ENCODE assay signal across 31 cellular contexts in the genomic region with DNA sequence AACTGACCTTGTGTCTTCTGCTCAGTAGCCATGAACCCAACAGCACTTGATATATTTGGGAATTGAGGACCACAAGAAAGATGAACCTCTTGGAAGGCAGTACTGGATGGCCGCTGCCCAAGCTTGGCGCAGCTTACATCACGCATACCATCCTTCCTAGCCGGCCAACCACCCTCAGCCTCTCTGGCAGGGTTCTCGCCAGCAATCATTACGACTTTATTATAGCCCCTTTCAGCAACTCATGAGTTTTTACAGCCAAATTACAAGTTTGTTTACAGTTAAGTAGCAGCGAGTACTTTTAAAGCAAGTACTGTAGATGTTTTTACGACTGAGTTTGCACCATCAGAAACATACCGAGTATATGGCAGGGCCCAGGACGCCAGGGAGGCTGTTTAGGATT.
"Had no signal": no experiment of that assay in that cellular context is flagged by ENCODE, and none has a peak within 500 bp of the region (broad histone marks: within the 10 kb centered on the region; RNA-seq: fewer than 3 reads in every experiment).

No MANE protein-coding gene starts in this region.

- ATAC-seq: activated naive CD4-positive, alpha-beta T cell treated with anti-CD3 and anti-CD28 coated beads, Interleukin-2, amount 50 U/mL, for 72 hours; activated T-cell treated with anti-CD3 and anti-CD28 coated beads, Interleukin-2, amount 50 U/mL, for 72 hours; WTC11 had no signal

- H3K36me3 ChIP-seq: ascending aorta, breast epithelium, cardiac muscle cell, colonic mucosa, esophagus squamous epithelium had no signal

- FAIRE-seq: endometrium, endothelial cell of umbilical vein, frontal cortex had no signal

- H3K27me3 Mint-ChIP-seq: activated CD4-positive, alpha-beta memory T cell treated with anti-CD3 and anti-CD28 coated beads, Interleukin-2, amount 10 ng/mL, durations not matched to agents 7 days and 5 days; activated CD4-positive, alpha-beta T cell treated with anti-CD3 and anti-CD28 coated beads, Interleukin-2, amount 10 ng/mL, durations not matched to agents 7 days and 5 days; activated naive CD4-positive, alpha-beta T cell treated with anti-CD3 and anti-CD28 coated beads, Interleukin-2, amount 10 ng/mL, durations not matched to agents 7 days and 5 days; activated naive CD8-positive, alpha-beta T cell treated with anti-CD3 and anti-CD28 coated beads, Interleukin-2, amount 10 ng/mL, durations not matched to agents 7 days and 5 days; activated T-cell treated with anti-CD3 and anti-CD28 coated beads, Interleukin-2, amount 50 U/mL, for 24 hours; brain had no signal

- H3K36me3 Mint-ChIP-seq: activated naive CD4-positive, alpha-beta T cell treated with anti-CD3 and anti-CD28 coated beads, Interleukin-2, amount 10 ng/mL, durations not matched to agents 7 days and 5 days; activated naive CD4-positive, alpha-beta T cell treated with anti-CD3 and anti-CD28 coated beads, Interleukin-2, amount 50 U/mL, for 72 hours; activated naive CD8-positive, alpha-beta T cell treated with anti-CD3 and anti-CD28 coated beads, Interleukin-2, amount 10 ng/mL, durations not matched to agents 7 days and 5 days; brain; WTC11 had no signal

- H3K27ac Mint-ChIP-seq: activated CD4-positive, alpha-beta memory T cell treated with anti-CD3 and anti-CD28 coated beads, Interleukin-2, amount 10 ng/mL, durations not matched to agents 7 days and 5 days; activated CD4-positive, alpha-beta T cell treated with anti-CD3 and anti-CD28 coated beads, Interleukin-2, amount 10 ng/mL, durations not matched to agents 7 days and 5 days; activated naive CD4-positive, alpha-beta T cell treated with anti-CD3 and anti-CD28 coated beads, Interleukin-2, amount 10 ng/mL, durations not matched to agents 7 days and 5 days; activated naive CD4-positive, alpha-beta T cell treated with anti-CD3 and anti-CD28 coated beads, Interleukin-2, amount 50 U/mL, for 72 hours; activated naive CD8-positive, alpha-beta T cell treated with anti-CD3 and anti-CD28 coated beads, Interleukin-2, amount 10 ng/mL, durations not matched to agents 7 days and 5 days; activated T-cell treated with anti-CD3 and anti-CD28 coated beads, Interleukin-2, amount 50 U/mL, for 24 hours; activated T-cell treated with anti-CD3 and anti-CD28 coated beads, Interleukin-2, amount 50 U/mL, for 72 hours; brain; WTC11 had no signal

- DNase-seq: activated CD4-positive, alpha-beta memory T cell treated with anti-CD3 and anti-CD28 coated beads, Interleukin-2, amount 10 ng/mL, durations not matched to agents 7 days and 5 days; activated CD4-positive, alpha-beta T cell treated with anti-CD3 and anti-CD28 coated beads for 1 hour; activated CD4-positive, alpha-beta T cell treated with anti-CD3 and anti-CD28 coated beads for 4 hours; activated CD4-positive, alpha-beta T cell treated with anti-CD3 and anti-CD28 coated beads, Interleukin-2, amount 10 ng/mL, durations not matched to agents 7 days and 5 days; activated CD4-positive, alpha-beta T cell treated with anti-CD3 and anti-CD28 coated beads, Interleukin-2, amount 50 U/mL, for 4 hours; activated CD8-positive, alpha-beta memory T cell treated with anti-CD3 and anti-CD28 coated beads, Interleukin-2, amount 50 U/mL, for 48 hours; activated gamma-delta T cell; activated naive CD4-positive, alpha-beta T cell; activated naive CD4-positive, alpha-beta T cell treated with anti-CD3 and anti-CD28 coated beads, Interleukin-2, amount 10 ng/mL, durations not matched to agents 7 days and 5 days; activated naive CD8-positive, alpha-beta T cell treated with anti-CD3 and anti-CD28 coated beads, Interleukin-2, amount 10 ng/mL, durations not matched to agents 7 days and 5 days; activated T-cell treated with anti-CD3 and anti-CD28 coated beads for 4 hours; activated T-cell treated with anti-CD3 and anti-CD28 coated beads, Interleukin-2, amount 50 U/mL, for 24 hours; activated T-cell treated with anti-CD3 and anti-CD28 coated beads, Interleukin-2, amount 50 U/mL, for 72 hours; central memory CD4-positive, alpha-beta T cell; cerebellar nuclear complex; colonic mucosa; effector CD8-positive, alpha-beta T cell; esophagus squamous epithelium; foreskin fibroblast; T-helper 2 cell had no signal

- H3K27ac ChIP-seq: ascending aorta, breast epithelium, cardiac muscle cell, colonic mucosa, epithelial cell of prostate, esophagus squamous epithelium, VCaP had no signal

- H3K4me3 ChIP-seq: ascending aorta, breast epithelium, cardiac muscle cell, colonic mucosa, esophagus squamous epithelium had no signal

- H3K9me3 Mint-ChIP-seq: WTC11 had no signal

- H3K9me3 ChIP-seq: ascending aorta, breast epithelium, colonic mucosa, esophagus squamous epithelium had no signal

- H3K4me1 ChIP-seq: breast epithelium, colonic mucosa had no signal

- H3K4me3 Mint-ChIP-seq: activated CD4-positive, alpha-beta memory T cell treated with anti-CD3 and anti-CD28 coated beads, Interleukin-2, amount 10 ng/mL, durations not matched to agents 7 days and 5 days; activated CD4-positive, alpha-beta T cell treated with anti-CD3 and anti-CD28 coated beads, Interleukin-2, amount 10 ng/mL, durations not matched to agents 7 days and 5 days; activated naive CD4-positive, alpha-beta T cell treated with anti-CD3 and anti-CD28 coated beads, Interleukin-2, amount 10 ng/mL, durations not matched to agents 7 days and 5 days; activated naive CD8-positive, alpha-beta T cell treated with anti-CD3 and anti-CD28 coated beads, Interleukin-2, amount 10 ng/mL, durations not matched to agents 7 days and 5 days; activated T-cell treated with anti-CD3 and anti-CD28 coated beads, Interleukin-2, amount 50 U/mL, for 24 hours; activated T-cell treated with anti-CD3 and anti-CD28 coated beads, Interleukin-2, amount 50 U/mL, for 72 hours; brain; WTC11 had no signal

- H3K4me1 Mint-ChIP-seq: activated CD4-positive, alpha-beta memory T cell treated with anti-CD3 and anti-CD28 coated beads, Interleukin-2, amount 10 ng/mL, durations not matched to agents 7 days and 5 days; activated CD4-positive, alpha-beta T cell treated with anti-CD3 and anti-CD28 coated beads, Interleukin-2, amount 10 ng/mL, durations not matched to agents 7 days and 5 days; activated naive CD4-positive, alpha-beta T cell treated with anti-CD3 and anti-CD28 coated beads, Interleukin-2, amount 10 ng/mL, durations not matched to agents 7 days and 5 days; activated naive CD8-positive, alpha-beta T cell treated with anti-CD3 and anti-CD28 coated beads, Interleukin-2, amount 10 ng/mL, durations not matched to agents 7 days and 5 days; brain; WTC11 had no signal

- H3K27me3 ChIP-seq: ascending aorta, breast epithelium, cardiac muscle cell, colonic mucosa, esophagus squamous epithelium had no signal
